ENCODE assay signal across 10 cellular contexts in genomic region chr6:107740496-107741190, GRCh38.
DNase-seq lines count a peak whose midpoint lies in the region; ATAC-seq, FAIRE-seq and TF ChIP-seq lines count a peak whose summit lies in the region.
"Had no signal": no experiment of that assay in that cellular context is flagged by ENCODE, and none has a peak within 500 bp of the region (broad histone marks: within the 10 kb centered on the region; RNA-seq: fewer than 3 reads in every experiment).

No MANE protein-coding gene starts in this region.

- peak; percentile 18 for DNase-seq in GM19239 (ENCODE audit: insufficient read length, low spot score)
- peak; percentile 28 for DNase-seq in islet precursor cell
- no peak for DNase-seq in Caco-2
- DNase-seq in H7: no peak
- no peak for DNase-seq in posterior vena cava (ENCODE audit: low spot score)
- DNase-seq: NCI-H526 treated with DMSO at 0.1 percent for 48 hours had no signal

- no peaks in the 10 kb centered on the region for H3K27me3 ChIP-seq in BLaER1 treated with 17β-estradiol and CSF1 and Interleukin-3, amounts not matched to agents 10 nM and 100 nM
- H3K27me3 ChIP-seq in SU-DHL-6 (ENCODE audit: low read length): no peaks in the 10 kb centered on the region
- no peaks in the 10 kb centered on the region for H3K27me3 ChIP-seq in Caco-2 (replicated peaks; ENCODE audit: control insufficient read depth, insufficient read depth, low read length)
- no peaks in the 10 kb centered on the region for H3K27me3 ChIP-seq in H7 (ENCODE audit: control insufficient read depth, insufficient read depth, low read length)

- no peak overlapping the region for H3K27ac Mint-ChIP-seq in Caco-2 (ENCODE audit: unreplicated experiment)

- H3K27me3 Mint-ChIP-seq in Caco-2 (ENCODE audit: insufficient read depth, unreplicated experiment): peaks cover 5% of the 10 kb centered on the region

- H3K9me3 Mint-ChIP-seq in Caco-2 (ENCODE audit: unreplicated experiment): no peaks in the 10 kb centered on the region

- H3K4me1 ChIP-seq in BLaER1 treated with 17β-estradiol and CSF1 and Interleukin-3, amounts not matched to agents 10 nM and 100 nM: peaks cover 19 to 61% (median 42%) of the 10 kb centered on the region in 10 experiments
- no peaks in the 10 kb centered on the region for H3K4me1 ChIP-seq in Caco-2

- no peaks in the 10 kb centered on the region for H3F3A ChIP-seq in SU-DHL-6 (ENCODE audit: insufficient read depth)

- peak; percentile 35 for FAIRE-seq in GM19239 (lab: Jason Lieb, UNC)

- H3K9me3 ChIP-seq in BLaER1 treated with 17β-estradiol and CSF1 and Interleukin-3, amounts not matched to agents 10 nM and 100 nM (replicated peaks in 1 of 11): no peaks in the 10 kb centered on the region; a peak in 2 of 22 replicates
- H3K9me3 ChIP-seq in SU-DHL-6 (ENCODE audit: insufficient read depth, low read length) (no peaks in the 10 kb centered on the region), Caco-2 (no peaks in the 10 kb centered on the region)

- no TSS peak for BruUV-seq in Caco-2 (replicated peaks; lab: Mats Ljungman, UMichigan)

- H3K36me3 ChIP-seq in BLaER1 treated with 17β-estradiol and CSF1 and Interleukin-3, amounts not matched to agents 10 nM and 100 nM: no peaks in the 10 kb centered on the region
- H3K36me3 ChIP-seq in SU-DHL-6 (ENCODE audit: low read length): no peaks in the 10 kb centered on the region
- no peaks in the 10 kb centered on the region for H3K36me3 ChIP-seq in Caco-2 (ENCODE audit: control insufficient read depth, insufficient read depth, low read length)
- no peaks in the 10 kb centered on the region for H3K36me3 ChIP-seq in H7 (replicated peaks; ENCODE audit: control insufficient read depth, insufficient read depth, low read length)

- TF ChIP-seq CTCF in SU-DHL-6 (IDR thresholded peaks at IDR 0.05; ENCODE audit: insufficient read depth, low read length, poor library complexity, severe bottlenecking) (no peak), Caco-2 (IDR thresholded peaks at IDR 0.05; ENCODE audit: insufficient read depth in 1 of 2, low read depth in 1 of 2, low read length in 1 of 2, severe bottlenecking in 1 of 2, unreplicated experiment in 1 of 2) (no peak)

- H3K4me3 ChIP-seq in BLaER1 treated with 17β-estradiol and CSF1 and Interleukin-3, amounts not matched to agents 10 nM and 100 nM: peak overlapping the region in 2 of 10 experiments; percentile 17 to 36; a peak in 3 of 20 replicates
- H3K4me3 ChIP-seq in SU-DHL-6 (ENCODE audit: insufficient read depth, low read length, poor library complexity, severe bottlenecking): no peak overlapping the region
- no peak overlapping the region for H3K4me3 ChIP-seq in Caco-2 (ENCODE audit: low read depth, low read length)
- H3K4me3 ChIP-seq in H7 (ENCODE audit: insufficient read depth, low read depth, low read length): no peak overlapping the region

- no peaks in the 10 kb centered on the region for H3K36me3 Mint-ChIP-seq in Caco-2 (ENCODE audit: insufficient read depth, unreplicated experiment)

- intact Hi-C loops in Caco-2 (cut with micrococcal nuclease; ENCODE audit: unreplicated experiment) (no loop called here), posterior vena cava (cut with DNase I) (no loop called here)

- H2AFZ ChIP-seq in SU-DHL-6 (ENCODE audit: low read depth, low read length, severe bottlenecking): peak overlapping the region; percentile 16

- peak overlapping the region in 5 of 11 experiments; percentile 3 to 32 (median 26); a peak in 5 of 22 replicates for H3K27ac ChIP-seq in BLaER1 treated with 17β-estradiol and CSF1 and Interleukin-3, amounts not matched to agents 10 nM and 100 nM
- no peak overlapping the region for H3K27ac ChIP-seq in SU-DHL-6 (ENCODE audit: low read depth, low read length)
- H3K27ac ChIP-seq: VCaP had no signal

- H3K9ac ChIP-seq in BLaER1 treated with 17β-estradiol and CSF1 and Interleukin-3, amounts not matched to agents 10 nM and 100 nM: peak overlapping the region in 9 of 11 experiments; percentile 2 to 50 (median 25); a peak in 11 of 22 replicates
- H3K9ac ChIP-seq in SU-DHL-6 (ENCODE audit: low read length): no peak overlapping the region

- H3K79me2 ChIP-seq in SU-DHL-6 (ENCODE audit: insufficient read depth, low read length): no peaks in the 10 kb centered on the region

- H3K4me3 Mint-ChIP-seq in Caco-2 (ENCODE audit: unreplicated experiment): no peak overlapping the region

- no peak for ATAC-seq in GM21526 (IDR thresholded peaks at IDR 0.05; ENCODE audit: low FRiP score, unreplicated experiment)

- H4K20me1 ChIP-seq in BLaER1 treated with 17β-estradiol and CSF1 and Interleukin-3, amounts not matched to agents 10 nM and 100 nM: no peaks in the 10 kb centered on the region
- H4K20me1 ChIP-seq in SU-DHL-6 (ENCODE audit: low read depth, low read length): no peaks in the 10 kb centered on the region

- CTCF ChIA-PET in Caco-2 (lab: Charles Lee): no interaction called here

- H3K4me2 ChIP-seq in BLaER1 treated with 17β-estradiol and CSF1 and Interleukin-3, amounts not matched to agents 10 nM and 100 nM: peak overlapping the region; percentile 62 to 94 (median 75)
- peak overlapping the region; percentile 32 for H3K4me2 ChIP-seq in SU-DHL-6 (ENCODE audit: low read depth, low read length, poor library complexity, severe bottlenecking)

- no peaks in the 10 kb centered on the region for H3K9me2 ChIP-seq in SU-DHL-6 (replicated peaks; ENCODE audit: insufficient read depth, low read length)

- POLR2A ChIA-PET in Caco-2 (lab: Charles Lee): no interaction called here

- H3K4me1 Mint-ChIP-seq in Caco-2 (ENCODE audit: low read depth, unreplicated experiment): no peaks in the 10 kb centered on the region

Comparison
In these comparisons a context has a peak if more than half of its experiments do, and no peak if none do; other contexts are left out.
1. DNase-seq: peak in GM19239 (single experiment) and islet precursor cell (single experiment); none in Caco-2 (0 of 2), H7 (single experiment) and posterior vena cava (single experiment).